In the genomic region with DNA sequence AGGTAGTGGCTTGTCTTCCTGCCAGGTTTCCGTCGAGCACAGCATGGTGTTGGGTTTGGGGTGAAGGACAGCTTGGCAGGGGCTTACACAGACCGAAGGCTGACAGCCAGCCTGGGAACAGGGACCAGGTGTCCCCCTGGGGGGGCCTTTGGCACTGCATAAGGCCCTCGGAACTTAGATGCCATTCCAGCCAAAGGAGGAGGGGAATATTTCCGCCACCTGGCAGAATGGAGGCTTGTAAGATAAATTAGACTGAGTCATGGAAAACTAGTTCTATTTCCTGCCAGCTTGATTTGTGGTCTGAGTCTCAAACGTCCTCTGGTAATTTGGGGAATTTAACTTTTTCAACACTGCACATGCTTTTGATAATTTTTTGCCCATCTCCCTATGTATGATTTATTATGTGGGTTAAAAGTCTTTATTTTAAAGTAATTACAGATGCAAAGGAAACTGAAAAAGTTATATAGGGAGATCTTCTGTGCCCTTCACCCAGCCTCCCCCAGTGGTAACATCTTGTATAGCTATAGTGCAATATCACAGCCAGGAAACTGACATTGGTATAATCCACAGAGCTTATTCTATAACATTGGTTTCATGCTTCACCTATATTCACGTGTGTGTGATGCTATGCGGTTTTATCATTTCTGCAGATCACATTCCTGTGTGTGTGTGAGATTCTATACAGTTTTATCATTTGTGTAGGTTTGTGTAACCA, we compare ENCODE assay signal across 2 cellular contexts.
A peak's percentile ranks its signal among the peaks of the same experiment; 100 is the strongest.
TF ChIP-seq lines count a peak whose summit lies in the region.

No MANE protein-coding gene starts in this region.

TF ChIP-seq in HEK293, 187 proteins besides CTCF, POLR2A, EP300 and RAD21:
- TF ChIP-seq ZNF23 (tag by site-specific recombination; IDR thresholded peaks at IDR 0.05; ENCODE audit: borderline replicate concordance) (no peak), ZNF529 (tag by site-specific recombination; IDR thresholded peaks at IDR 0.05; ENCODE audit: insufficient replicate concordance) (peak; percentile 99)
TF ChIP-seq in HEK293: peak in this region for 1.

TF ChIP-seq in endothelial cell of umbilical vein, 7 proteins besides CTCF, POLR2A, EP300 and RAD21:
- no peak for TF ChIP-seq FOS (IDR thresholded peaks at IDR 0.05; ENCODE audit: borderline replicate concordance, insufficient read depth, low read length)
- TF ChIP-seq EZH2 (IDR thresholded peaks at IDR 0.05; ENCODE audit: borderline replicate concordance, low read depth, low read length, severe bottlenecking), result no peak
- no peak for TF ChIP-seq GATA2 (IDR thresholded peaks at IDR 0.05; ENCODE audit: insufficient read depth, insufficient read length, low read depth, low read length)
- no peak for TF ChIP-seq POLR2AphosphoS5 (IDR thresholded peaks at IDR 0.05; ENCODE audit: insufficient read depth, low read depth, low read length)
- TF ChIP-seq MAX (IDR thresholded peaks at IDR 0.05; ENCODE audit: insufficient read depth, insufficient read length), result no peak
- no peak for TF ChIP-seq MYC (IDR thresholded peaks at IDR 0.05; ENCODE audit: low read depth, low read length)
- no peak for TF ChIP-seq JUN (IDR thresholded peaks at IDR 0.05; ENCODE audit: borderline replicate concordance, insufficient read depth, insufficient read length, low read depth)
